ENCODE assay signal across 27 cellular contexts in genomic region chr10:20746856-20747255, GRCh38.
"Had no signal": no experiment of that assay in that cellular context is flagged by ENCODE, and none has a peak within 500 bp of the region (broad histone marks: within the 10 kb centered on the region; RNA-seq: fewer than 3 reads in every experiment).

No MANE protein-coding gene starts in this region.

- H3K27me3 ChIP-seq: brain microvascular endothelial cell, esophagus muscularis mucosa, foreskin keratinocyte, gastrocnemius medialis, heart left ventricle had no signal

- H3K4me3 Mint-ChIP-seq: activated CD4-positive, alpha-beta memory T cell treated with anti-CD3 and anti-CD28 coated beads for 36 hours; activated CD4-positive, alpha-beta T cell treated with anti-CD3 and anti-CD28 coated beads for 36 hours; activated CD4-positive, alpha-beta T cell treated with anti-CD3 and anti-CD28 coated beads, Interleukin-2, amount 10 ng/mL, durations not matched to agents 24 days and 14 days; activated naive CD4-positive, alpha-beta T cell treated with anti-CD3 and anti-CD28 coated beads, Interleukin-2, amount 10 ng/mL, durations not matched to agents 7 days and 5 days; activated naive CD8-positive, alpha-beta T cell treated with anti-CD3 and anti-CD28 coated beads, Interleukin-2, amount 10 ng/mL, durations not matched to agents 7 days and 5 days; activated T-cell treated with anti-CD3 and anti-CD28 coated beads, Interleukin-2, amount 50 U/mL, for 24 hours; activated T-cell treated with anti-CD3 and anti-CD28 coated beads, Interleukin-2, amount 50 U/mL, for 72 hours; central memory CD8-positive, alpha-beta T cell; effector memory CD8-positive, alpha-beta T cell had no signal

- H3K27ac ChIP-seq: brain microvascular endothelial cell, esophagus muscularis mucosa, foreskin keratinocyte, gastrocnemius medialis, heart left ventricle had no signal

- H3K9me3 ChIP-seq: gastrocnemius medialis had no signal

- DNase-seq: activated CD4-positive, alpha-beta memory T cell treated with anti-CD3 and anti-CD28 coated beads for 36 hours; activated CD4-positive, alpha-beta T cell treated with anti-CD3 and anti-CD28 coated beads for 36 hours; activated CD4-positive, CD25-positive, alpha-beta regulatory T cell; activated CD4-positive, CD25-positive, alpha-beta regulatory T cell treated with anti-CD3 and anti-CD28 coated beads, Interleukin-2, amount 50 U/mL, for 72 hours; activated CD8-positive, alpha-beta memory T cell treated with anti-CD3 and anti-CD28 coated beads, Interleukin-2, amount 50 U/mL, for 48 hours; activated gamma-delta T cell; activated naive CD4-positive, alpha-beta T cell; activated naive CD4-positive, alpha-beta T cell treated with anti-CD3 and anti-CD28 coated beads, Interleukin-2, amount 10 ng/mL, durations not matched to agents 7 days and 5 days; activated naive CD8-positive, alpha-beta T cell treated with anti-CD3 and anti-CD28 coated beads, Interleukin-2, amount 10 ng/mL, durations not matched to agents 7 days and 5 days; activated T-cell treated with anti-CD3 and anti-CD28 coated beads for 4 hours; activated T-cell treated with anti-CD3 and anti-CD28 coated beads, Interleukin-2, amount 50 U/mL, for 24 hours; activated T-cell treated with anti-CD3 and anti-CD28 coated beads, Interleukin-2, amount 50 U/mL, for 72 hours; brain microvascular endothelial cell; cortex of kidney; dermis blood vessel endothelial cell; effector CD4-positive, alpha-beta T cell; effector memory CD8-positive, alpha-beta T cell; erythroblast; foreskin keratinocyte; gastrocnemius medialis; glutamatergic neuron; heart left ventricle; T-helper 2 cell had no signal

- H3K4me3 ChIP-seq: esophagus muscularis mucosa, gastrocnemius medialis, heart left ventricle had no signal

- ATAC-seq: activated CD4-positive, alpha-beta T cell treated with anti-CD3 and anti-CD28 coated beads for 36 hours; activated naive CD4-positive, alpha-beta T cell treated with anti-CD3 and anti-CD28 coated beads, Interleukin-2, amount 50 U/mL, for 72 hours; activated T-cell treated with anti-CD3 and anti-CD28 coated beads, Interleukin-2, amount 50 U/mL, for 72 hours; effector memory CD8-positive, alpha-beta T cell; foreskin keratinocyte; gastrocnemius medialis had no signal

- H3K4me1 ChIP-seq: esophagus muscularis mucosa, foreskin keratinocyte, gastrocnemius medialis had no signal

- H3K27me3 Mint-ChIP-seq: activated CD4-positive, alpha-beta memory T cell treated with anti-CD3 and anti-CD28 coated beads for 36 hours; activated CD4-positive, alpha-beta T cell treated with anti-CD3 and anti-CD28 coated beads for 36 hours; activated CD4-positive, alpha-beta T cell treated with anti-CD3 and anti-CD28 coated beads, Interleukin-2, amount 10 ng/mL, durations not matched to agents 24 days and 14 days; activated naive CD4-positive, alpha-beta T cell treated with anti-CD3 and anti-CD28 coated beads, Interleukin-2, amount 10 ng/mL, durations not matched to agents 7 days and 5 days; activated naive CD8-positive, alpha-beta T cell treated with anti-CD3 and anti-CD28 coated beads, Interleukin-2, amount 10 ng/mL, durations not matched to agents 7 days and 5 days; activated T-cell treated with anti-CD3 and anti-CD28 coated beads, Interleukin-2, amount 50 U/mL, for 24 hours; central memory CD8-positive, alpha-beta T cell; effector memory CD8-positive, alpha-beta T cell had no signal

- H3K4me1 Mint-ChIP-seq: activated CD4-positive, alpha-beta T cell treated with anti-CD3 and anti-CD28 coated beads for 36 hours; activated CD4-positive, alpha-beta T cell treated with anti-CD3 and anti-CD28 coated beads, Interleukin-2, amount 10 ng/mL, durations not matched to agents 24 days and 14 days; activated naive CD4-positive, alpha-beta T cell treated with anti-CD3 and anti-CD28 coated beads, Interleukin-2, amount 10 ng/mL, durations not matched to agents 7 days and 5 days; activated naive CD8-positive, alpha-beta T cell treated with anti-CD3 and anti-CD28 coated beads, Interleukin-2, amount 10 ng/mL, durations not matched to agents 7 days and 5 days; central memory CD8-positive, alpha-beta T cell had no signal

- H3K9me3 Mint-ChIP-seq: activated CD4-positive, alpha-beta T cell treated with anti-CD3 and anti-CD28 coated beads, Interleukin-2, amount 10 ng/mL, durations not matched to agents 24 days and 14 days had no signal

- H3K36me3 Mint-ChIP-seq: activated CD4-positive, alpha-beta memory T cell treated with anti-CD3 and anti-CD28 coated beads for 36 hours; activated naive CD4-positive, alpha-beta T cell treated with anti-CD3 and anti-CD28 coated beads, Interleukin-2, amount 10 ng/mL, durations not matched to agents 7 days and 5 days; activated naive CD4-positive, alpha-beta T cell treated with anti-CD3 and anti-CD28 coated beads, Interleukin-2, amount 50 U/mL, for 72 hours; activated naive CD8-positive, alpha-beta T cell treated with anti-CD3 and anti-CD28 coated beads, Interleukin-2, amount 10 ng/mL, durations not matched to agents 7 days and 5 days had no signal

- H3K27ac Mint-ChIP-seq: activated CD4-positive, alpha-beta memory T cell treated with anti-CD3 and anti-CD28 coated beads for 36 hours; activated CD4-positive, alpha-beta T cell treated with anti-CD3 and anti-CD28 coated beads for 36 hours; activated CD4-positive, alpha-beta T cell treated with anti-CD3 and anti-CD28 coated beads, Interleukin-2, amount 10 ng/mL, durations not matched to agents 24 days and 14 days; activated naive CD4-positive, alpha-beta T cell treated with anti-CD3 and anti-CD28 coated beads, Interleukin-2, amount 10 ng/mL, durations not matched to agents 7 days and 5 days; activated naive CD4-positive, alpha-beta T cell treated with anti-CD3 and anti-CD28 coated beads, Interleukin-2, amount 50 U/mL, for 72 hours; activated naive CD8-positive, alpha-beta T cell treated with anti-CD3 and anti-CD28 coated beads, Interleukin-2, amount 10 ng/mL, durations not matched to agents 7 days and 5 days; activated T-cell treated with anti-CD3 and anti-CD28 coated beads, Interleukin-2, amount 50 U/mL, for 24 hours; activated T-cell treated with anti-CD3 and anti-CD28 coated beads, Interleukin-2, amount 50 U/mL, for 72 hours; effector memory CD8-positive, alpha-beta T cell had no signal

- H3K36me3 ChIP-seq: brain microvascular endothelial cell, esophagus muscularis mucosa, gastrocnemius medialis, heart left ventricle had no signal
